Comparison of ENCODE assay signal across 20 cellular contexts in the genomic region with DNA sequence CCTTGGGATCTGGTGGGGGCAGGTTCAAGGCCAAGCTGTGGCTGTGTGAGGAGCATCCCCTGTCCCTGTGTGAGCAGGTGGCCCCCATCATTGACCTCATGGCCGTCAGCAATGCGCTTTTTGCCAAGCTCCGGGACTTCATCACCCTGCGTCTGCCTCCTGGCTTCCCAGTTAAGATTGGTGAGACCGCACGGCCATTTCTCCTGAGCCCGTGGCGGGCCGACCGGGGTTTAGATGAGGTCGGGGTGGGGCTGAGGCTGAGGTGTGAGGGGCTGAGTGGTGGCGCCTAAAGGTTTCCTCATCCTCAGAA. TPM values are rescaled to one million over a fixed set of nuclear protein-coding genes. Genes with fewer than 3 reads are reported as not detected.
DNase-seq lines count a peak whose midpoint lies in the region; ATAC-seq, FAIRE-seq and TF ChIP-seq lines count a peak whose summit lies in the region.
"Had no signal": no experiment of that assay in that cellular context is flagged by ENCODE, and none has a peak within 500 bp of the region (broad histone marks: within the 10 kb centered on the region; RNA-seq: fewer than 3 reads in every experiment).

No MANE protein-coding gene starts in this region.

- H3K4me1 ChIP-seq in HepG2 (ENCODE audit: insufficient read depth, low read length), result peaks cover 44% of the 10 kb centered on the region
- peaks cover 0 to 28% (median 12%) of the 10 kb centered on the region in 4 donors for H3K4me1 ChIP-seq in right lobe of liver
- peaks cover 47% of the 10 kb centered on the region for H3K4me1 ChIP-seq in psoas muscle
- H3K4me1 ChIP-seq in HAP-1, result no peaks in the 10 kb centered on the region

- H3K4me1 Mint-ChIP-seq in chondrocyte (ENCODE audit: low read depth) (peaks cover 15% of the 10 kb centered on the region), glutamatergic neuron (ENCODE audit: low read depth, unreplicated experiment) (peaks cover 6% of the 10 kb centered on the region)

- H3K27me3 ChIP-seq in HepG2 (ENCODE audit: control insufficient read depth in 1 of 2, insufficient read depth in 2 of 2, low read length in 2 of 2) (peaks cover 6 to 33% of the 10 kb centered on the region in 2 experiments), right lobe of liver (peaks cover 0 to 16% of the 10 kb centered on the region in 2 donors), psoas muscle (ENCODE audit: insufficient read depth in 3 of 3, low read length in 2 of 3) (no peaks in the 10 kb centered on the region), HAP-1 (ENCODE audit: low read depth) (no peaks in the 10 kb centered on the region)

- H3K36me3 ChIP-seq in HepG2 (replicated peaks in 1 of 2; ENCODE audit: control insufficient read depth in 1 of 2, insufficient read depth in 2 of 2, low read length in 2 of 2) (no peaks in the 10 kb centered on the region), right lobe of liver (no peaks in the 10 kb centered on the region), psoas muscle (ENCODE audit: insufficient read depth in 1 of 2, low read depth in 1 of 2) (peaks cover 0 to 17% of the 10 kb centered on the region in 2 donors), HAP-1 (replicated peaks) (peaks cover 3% of the 10 kb centered on the region; the same call in 1 of the 2 replicates)

- H3K27ac Mint-ChIP-seq in chondrocyte (ENCODE audit: unreplicated experiment), result no peak overlapping the region
- H3K27ac Mint-ChIP-seq in glutamatergic neuron (ENCODE audit: unreplicated experiment), result no peak overlapping the region
- H3K27ac Mint-ChIP-seq: B cell; CD8-positive, alpha-beta memory T cell had no signal

- TF ChIP-seq EP300 in HepG2 (IDR thresholded peaks at IDR 0.05; ENCODE audit: low read depth in 2 of 2, low read length in 2 of 2) (no peak), HepG2 (CRISPR knock-in tag; IDR thresholded peaks at IDR 0.05; ENCODE audit: borderline replicate concordance) (no peak)

- no TSS peak for BruUV-seq in HepG2 (replicated peaks; lab: Mats Ljungman, UMichigan)

- 84% methylated on average over 12 of the region's 12 CpGs for WGBS in HepG2 (ENCODE audit: low lambda C conversion rate)
- WGBS in right lobe of liver (ENCODE audit: insufficient coverage, low coverage, low lambda C conversion rate, missing lambda C conversion rate), result 60% methylated on average over 1 of the region's 12 CpGs
- 91 to 98% (median 91%) methylated on average over 6 to 12 of the region's 12 CpGs for WGBS in psoas muscle, 3 donors

- no peak overlapping the region for H3K27ac ChIP-seq in HepG2 (ENCODE audit: extremely low read length, insufficient read depth, low read length)
- no peak overlapping the region for H3K27ac ChIP-seq in right lobe of liver
- H3K27ac ChIP-seq in psoas muscle, result peak overlapping the region; percentile 69
- H3K27ac ChIP-seq: BLaER1 treated with 17β-estradiol and CSF1 and Interleukin-3, amounts not matched to agents 10 nM and 100 nM; HL-60 had no signal

- no peak for FAIRE-seq in HepG2 (lab: Jason Lieb, UNC)
- FAIRE-seq: GM12878 had no signal

- H3K9me3 ChIP-seq in HepG2 (ENCODE audit: low read length), result no peaks in the 10 kb centered on the region
- no peaks in the 10 kb centered on the region for H3K9me3 ChIP-seq in right lobe of liver
- H3K9me3 ChIP-seq in psoas muscle, result no peaks in the 10 kb centered on the region
- no peaks in the 10 kb centered on the region for H3K9me3 ChIP-seq in HAP-1

- no peak for TF ChIP-seq RAD21 in HepG2 (CRISPR knock-in tag; IDR thresholded peaks at IDR 0.05)

- H3K9me3 Mint-ChIP-seq in chondrocyte (ENCODE audit: low read depth), result no peaks in the 10 kb centered on the region
- H3K9me3 Mint-ChIP-seq in glutamatergic neuron (ENCODE audit: unreplicated experiment), result peaks cover 10% of the 10 kb centered on the region
- H3K9me3 Mint-ChIP-seq: CD8-positive, alpha-beta memory T cell had no signal

- in situ Hi-C loops in HepG2 (cut with HindIII; ENCODE audit: extremely low pct_ligation_motif_present, low pct_unique_long_range_greater_than_20kb) (no loop called here), HAP-1 (cut with MboI; ENCODE audit: low sequenced_read_pairs) (loop anchor here (25.0 kb wide), 1 partner anchor 325 kb away; a partner anchor contains a TSS)

- H3K79me2 ChIP-seq in HepG2 (ENCODE audit: insufficient read depth, low read length), result no peaks in the 10 kb centered on the region

- POLR2A ChIA-PET in HepG2 (lab: Yijun Ruan, JAX), result no interaction called here

- peaks cover under 1% of the 10 kb centered on the region for H3K27me3 Mint-ChIP-seq in chondrocyte (ENCODE audit: low read depth)
- peaks cover 16% of the 10 kb centered on the region for H3K27me3 Mint-ChIP-seq in glutamatergic neuron (ENCODE audit: unreplicated experiment)
- H3K27me3 Mint-ChIP-seq: CD8-positive, alpha-beta memory T cell had no signal

- CTCF ChIA-PET in HepG2 (lab: Yijun Ruan, JAX; ENCODE audit: low intra/inter-chr PET ratio, low total read pairs), result no interaction called here

- H3K4me3 Mint-ChIP-seq in chondrocyte (ENCODE audit: unreplicated experiment), result no peak overlapping the region
- no peak overlapping the region for H3K4me3 Mint-ChIP-seq in glutamatergic neuron (ENCODE audit: unreplicated experiment)

- TF ChIP-seq CTCF in HepG2 (CRISPR knock-in tag; IDR thresholded peaks at IDR 0.05), result no peak
- TF ChIP-seq CTCF in right lobe of liver (IDR thresholded peaks at IDR 0.05), result no peak
- TF ChIP-seq CTCF in chondrocyte (IDR thresholded peaks at IDR 0.05), result no peak
- no peak for TF ChIP-seq CTCF in psoas muscle (IDR thresholded peaks at IDR 0.05)
- no peak for TF ChIP-seq CTCF in glutamatergic neuron (IDR thresholded peaks at IDR 0.05; ENCODE audit: partially characterized antibody, unreplicated experiment)

- no peak for TF ChIP-seq POLR2A in HepG2 (IDR thresholded peaks at IDR 0.05; ENCODE audit: insufficient read depth in 1 of 2, low read depth in 2 of 2, low read length in 2 of 2)
- TF ChIP-seq POLR2A in right lobe of liver (IDR thresholded peaks at IDR 0.05), result no peak

- no peak for ATAC-seq in HepG2
- ATAC-seq in right lobe of liver, result no peak
- ATAC-seq in psoas muscle, result no peak
- ATAC-seq in HG03571 (IDR thresholded peaks at IDR 0.05; ENCODE audit: unreplicated experiment), result no peak
- ATAC-seq: GM12878 had no signal

- H4K20me1 ChIP-seq in HepG2 (ENCODE audit: insufficient read depth, low read length), result no peaks in the 10 kb centered on the region

- H2AFZ ChIP-seq in HepG2 (ENCODE audit: low read length), result no peak overlapping the region

- H3K9ac ChIP-seq in HepG2 (ENCODE audit: insufficient read depth, low read depth, low read length), result no peak overlapping the region
- H3K9ac ChIP-seq: BLaER1 treated with 17β-estradiol and CSF1 and Interleukin-3, amounts not matched to agents 10 nM and 100 nM had no signal

- no peaks in the 10 kb centered on the region for H3K36me3 Mint-ChIP-seq in chondrocyte (ENCODE audit: low read depth)
- peaks cover 6% of the 10 kb centered on the region for H3K36me3 Mint-ChIP-seq in glutamatergic neuron (ENCODE audit: unreplicated experiment)
- H3K36me3 Mint-ChIP-seq: CD8-positive, alpha-beta memory T cell had no signal

- intact Hi-C loops in HepG2 (cut with micrococcal nuclease; ENCODE audit: unreplicated experiment), result no loop called here
- intact Hi-C loops in right lobe of liver (cut with DNase I), result no loop called here
- intact Hi-C loops in psoas muscle (cut with DNase I), result no loop called here

- H3K4me3 ChIP-seq in HepG2 (replicated peaks in 1 of 3; ENCODE audit: insufficient read depth in 1 of 3, low read depth in 2 of 3, low read length in 3 of 3), result no peak overlapping the region
- no peak overlapping the region for H3K4me3 ChIP-seq in right lobe of liver
- H3K4me3 ChIP-seq in psoas muscle, result no peak overlapping the region
- H3K4me3 ChIP-seq in HAP-1, result no peak overlapping the region
- H3K4me3 ChIP-seq: BLaER1 treated with 17β-estradiol and CSF1 and Interleukin-3, amounts not matched to agents 10 nM and 100 nM; GM12878 had no signal

- no peak overlapping the region for H3K4me2 ChIP-seq in HepG2 (ENCODE audit: low read depth, low read length)

- DNase-seq in HepG2 (ENCODE audit: low spot score) (no peak), right lobe of liver (no peak), chondrocyte (ENCODE audit: low spot score) (peak; percentile 83), psoas muscle (no peak), glutamatergic neuron (no peak), HAP-1 (ENCODE audit: low spot score in 2 of 2) (no peak)
- DNase-seq: 8988T; CD8-positive, alpha-beta memory T cell; COR-L47; DMS 273 treated with DMSO at 0.1 percent for 48 hours; DMS53; DND-41; EL; GOT3; IMR-90 had no signal

RNA-seq across cellular contexts. Expression of a gene that starts 10.7 kb away (rescaled TPM):
- total RNA-seq in HepG2 (2016; rRNA removed; fragmentation: Illumina TruSeq; extraction: Trizol), result 0.42 TPM in 1 of 2 replicates, not detected in the other
- 0.10 TPM in 1 of 2 replicates, not detected in the other for total RNA-seq in HepG2 (2016; cell fraction: cytosol; rRNA removed; fragmentation: Illumina TruSeq; extraction: Trizol; ENCODE audit: low read depth)
- 0.15 and 0.39 TPM in 2 replicates for total RNA-seq in HepG2 (2016; cell fraction: insoluble cytoplasmic fraction; rRNA removed; fragmentation: Illumina TruSeq; extraction: Trizol)
- total RNA-seq in HepG2 (2016; cell fraction: membrane; rRNA removed; fragmentation: Illumina TruSeq; extraction: Trizol), result 0.14 TPM in 1 of 2 replicates, not detected in the other
- 0.38 and 0.71 TPM in 2 replicates for total RNA-seq in HepG2 (2016; cell fraction: nucleus; rRNA removed; fragmentation: Illumina TruSeq; extraction: Trizol)
- polyA plus RNA-seq in HepG2 (2011; rRNA removed), result 0.82 and 1.2 TPM in 2 replicates
- polyA plus RNA-seq in HepG2 (2011; cell fraction: cytosol; rRNA removed), result 0.20 and 0.22 TPM in 2 replicates
- 10.2 and 12.8 TPM in 2 replicates for polyA plus RNA-seq in HepG2 (2011; cell fraction: nucleus; rRNA removed)
- 0.16 and 0.25 TPM in 2 replicates for polyA plus RNA-seq in HepG2 (2012)
- polyA plus RNA-seq in HepG2 (2016; cell fraction: cytosol; fragmentation: Illumina TruSeq; extraction: Trizol; ENCODE audit: low read depth), result 0.12 TPM in 1 of 2 replicates, not detected in the other
- polyA plus RNA-seq in HepG2 (2016; cell fraction: insoluble cytoplasmic fraction; fragmentation: Illumina TruSeq; extraction: Trizol; ENCODE audit: low read depth), result 0.20 TPM in 1 of 2 replicates, not detected in the other
- not detected in 2 replicates for polyA plus RNA-seq in HepG2 (2016; cell fraction: membrane; fragmentation: Illumina TruSeq; extraction: Trizol; ENCODE audit: low read depth)
- 0.96 and 2.4 TPM in 2 replicates for polyA plus RNA-seq in HepG2 (2016; cell fraction: nucleus; fragmentation: Illumina TruSeq; extraction: Trizol; ENCODE audit: insufficient read depth, low read depth)
- 4.6 TPM in 1 of 2 replicates, not detected in the other for polyA minus RNA-seq in HepG2 (2011; rRNA and poly(A)+ RNA removed; ENCODE audit: low replicate concordance)
- polyA minus RNA-seq in HepG2 (2011; cell fraction: cytosol; rRNA and poly(A)+ RNA removed), result not detected in 2 replicates
- 0.50 and 0.52 TPM in 2 replicates for polyA minus RNA-seq in HepG2 (2011; cell fraction: nucleus; rRNA and poly(A)+ RNA removed)
- 1 to 10 TPM in 2 of 6 experiments, under 1 TPM in 4; 0.37 to 5.1 (median 0.81) TPM for total RNA-seq in right lobe of liver
- total RNA-seq in chondrocyte, result 6.7 to 7.6 TPM (median 7.2 TPM) in 3 replicates
- total RNA-seq in psoas muscle, result 100 to 1,000 TPM; 478 to 710 (median 557) TPM
- polyA plus RNA-seq in psoas muscle, result 100 to 1,000 TPM; 182 to 495 (median 236) TPM
- total RNA-seq in glutamatergic neuron (ENCODE audit: unreplicated experiment), result 1.4 TPM

RNA-seq across cellular contexts. Expression of a gene that starts 19.1 kb away (rescaled TPM):
- total RNA-seq in HepG2 (2016; rRNA removed; fragmentation: Illumina TruSeq; extraction: Trizol), result 1.6 and 1.7 TPM in 2 replicates
- 0.71 and 0.79 TPM in 2 replicates for total RNA-seq in HepG2 (2016; cell fraction: cytosol; rRNA removed; fragmentation: Illumina TruSeq; extraction: Trizol; ENCODE audit: low read depth)
- total RNA-seq in HepG2 (2016; cell fraction: insoluble cytoplasmic fraction; rRNA removed; fragmentation: Illumina TruSeq; extraction: Trizol), result 0.76 and 1.6 TPM in 2 replicates
- 1.5 and 1.9 TPM in 2 replicates for total RNA-seq in HepG2 (2016; cell fraction: membrane; rRNA removed; fragmentation: Illumina TruSeq; extraction: Trizol)
- total RNA-seq in HepG2 (2016; cell fraction: nucleus; rRNA removed; fragmentation: Illumina TruSeq; extraction: Trizol), result 2.0 and 2.4 TPM in 2 replicates
- 1.8 and 2.2 TPM in 2 replicates for polyA plus RNA-seq in HepG2 (2011; rRNA removed)
- polyA plus RNA-seq in HepG2 (2011; cell fraction: cytosol; rRNA removed), result 0.83 and 1.4 TPM in 2 replicates
- polyA plus RNA-seq in HepG2 (2011; cell fraction: nucleus; rRNA removed), result 9.9 and 14.7 TPM in 2 replicates
- 1.2 and 2.1 TPM in 2 replicates for polyA plus RNA-seq in HepG2 (2012)
- polyA plus RNA-seq in HepG2 (2016; cell fraction: cytosol; fragmentation: Illumina TruSeq; extraction: Trizol; ENCODE audit: low read depth), result 0.67 and 0.84 TPM in 2 replicates
- polyA plus RNA-seq in HepG2 (2016; cell fraction: insoluble cytoplasmic fraction; fragmentation: Illumina TruSeq; extraction: Trizol; ENCODE audit: low read depth), result 1.7 and 2.2 TPM in 2 replicates
- 1.7 and 1.9 TPM in 2 replicates for polyA plus RNA-seq in HepG2 (2016; cell fraction: membrane; fragmentation: Illumina TruSeq; extraction: Trizol; ENCODE audit: low read depth)
- polyA plus RNA-seq in HepG2 (2016; cell fraction: nucleus; fragmentation: Illumina TruSeq; extraction: Trizol; ENCODE audit: insufficient read depth, low read depth), result 6.1 and 8.4 TPM in 2 replicates
- 3.0 and 21.2 TPM in 2 replicates for polyA minus RNA-seq in HepG2 (2011; rRNA and poly(A)+ RNA removed; ENCODE audit: low replicate concordance)
- 1.5 and 1.8 TPM in 2 replicates for polyA minus RNA-seq in HepG2 (2011; cell fraction: cytosol; rRNA and poly(A)+ RNA removed)
- polyA minus RNA-seq in HepG2 (2011; cell fraction: nucleus; rRNA and poly(A)+ RNA removed), result 0.75 and 1.8 TPM in 2 replicates
- total RNA-seq in right lobe of liver, result 1 to 10 TPM in 1 of 6 experiments, under 1 TPM in 5; 0.37 to 1.6 (median 0.88) TPM
- 21.6 to 27.1 TPM (median 24.5 TPM) in 3 replicates for total RNA-seq in chondrocyte
- 10 to 100 TPM in 1 of 4 donors, 1 to 10 TPM in 3; 6.4 to 14.8 (median 6.8) TPM for total RNA-seq in psoas muscle
- polyA plus RNA-seq in psoas muscle, result 10 to 100 TPM in 1 of 3 donors, 1 to 10 TPM in 2; 5.4 to 10.7 (median 9.7) TPM
- total RNA-seq in glutamatergic neuron (ENCODE audit: unreplicated experiment), result 123 TPM

RNA-seq across cellular contexts. Expression of a gene that starts 22.6 kb away (rescaled TPM):
- total RNA-seq in HepG2 (2016; rRNA removed; fragmentation: Illumina TruSeq; extraction: Trizol) (12.9 and 14.2 TPM in 2 replicates), right lobe of liver (10 to 100 TPM in 2 of 6 experiments, 1 to 10 TPM in 4; 7.1 to 15.9 (median 8.7) TPM), chondrocyte (32.1 to 37.7 TPM (median 35.7 TPM) in 3 replicates), psoas muscle (10 to 100 TPM; 26.4 to 39.4 (median 31.5) TPM), glutamatergic neuron (ENCODE audit: unreplicated experiment) (46.7 TPM)
- 6.7 and 9.1 TPM in 2 replicates for total RNA-seq in HepG2 (2016; cell fraction: cytosol; rRNA removed; fragmentation: Illumina TruSeq; extraction: Trizol; ENCODE audit: low read depth)
- 11.3 and 13.5 TPM in 2 replicates for total RNA-seq in HepG2 (2016; cell fraction: insoluble cytoplasmic fraction; rRNA removed; fragmentation: Illumina TruSeq; extraction: Trizol)
- 23.5 and 27.1 TPM in 2 replicates for total RNA-seq in HepG2 (2016; cell fraction: membrane; rRNA removed; fragmentation: Illumina TruSeq; extraction: Trizol)
- total RNA-seq in HepG2 (2016; cell fraction: nucleus; rRNA removed; fragmentation: Illumina TruSeq; extraction: Trizol), result 11.7 and 17.3 TPM in 2 replicates
- polyA plus RNA-seq in HepG2 (2011; rRNA removed) (30.8 and 31.5 TPM in 2 replicates), psoas muscle (10 to 100 TPM; 24.3 to 46.0 (median 35.2) TPM)
- polyA plus RNA-seq in HepG2 (2011; cell fraction: cytosol; rRNA removed), result 17.1 and 24.2 TPM in 2 replicates
- polyA plus RNA-seq in HepG2 (2011; cell fraction: nucleus; rRNA removed), result 56.8 and 69.2 TPM in 2 replicates
- polyA plus RNA-seq in HepG2 (2012), result 15.9 and 22.4 TPM in 2 replicates
- 12.0 and 13.0 TPM in 2 replicates for polyA plus RNA-seq in HepG2 (2016; cell fraction: cytosol; fragmentation: Illumina TruSeq; extraction: Trizol; ENCODE audit: low read depth)
- polyA plus RNA-seq in HepG2 (2016; cell fraction: insoluble cytoplasmic fraction; fragmentation: Illumina TruSeq; extraction: Trizol; ENCODE audit: low read depth), result 17.0 and 22.9 TPM in 2 replicates
- polyA plus RNA-seq in HepG2 (2016; cell fraction: membrane; fragmentation: Illumina TruSeq; extraction: Trizol; ENCODE audit: low read depth), result 26.3 and 34.9 TPM in 2 replicates
- polyA plus RNA-seq in HepG2 (2016; cell fraction: nucleus; fragmentation: Illumina TruSeq; extraction: Trizol; ENCODE audit: insufficient read depth, low read depth), result 31.9 and 33.9 TPM in 2 replicates
- 51.4 and 110 TPM in 2 replicates for polyA minus RNA-seq in HepG2 (2011; rRNA and poly(A)+ RNA removed; ENCODE audit: low replicate concordance)
- polyA minus RNA-seq in HepG2 (2011; cell fraction: cytosol; rRNA and poly(A)+ RNA removed), result 17.5 and 20.2 TPM in 2 replicates
- 22.8 and 25.5 TPM in 2 replicates for polyA minus RNA-seq in HepG2 (2011; cell fraction: nucleus; rRNA and poly(A)+ RNA removed)

RNA-seq across cellular contexts. Expression of a gene that starts 43.5 kb away (rescaled TPM):
- total RNA-seq in HepG2 (2016; rRNA removed; fragmentation: Illumina TruSeq; extraction: Trizol), result 9.9 and 25.7 TPM in 2 replicates
- 17.6 and 23.7 TPM in 2 replicates for total RNA-seq in HepG2 (2016; cell fraction: cytosol; rRNA removed; fragmentation: Illumina TruSeq; extraction: Trizol; ENCODE audit: low read depth)
- total RNA-seq in HepG2 (2016; cell fraction: insoluble cytoplasmic fraction; rRNA removed; fragmentation: Illumina TruSeq; extraction: Trizol), result 9.5 and 27.0 TPM in 2 replicates
- 15.6 and 16.0 TPM in 2 replicates for total RNA-seq in HepG2 (2016; cell fraction: membrane; rRNA removed; fragmentation: Illumina TruSeq; extraction: Trizol)
- total RNA-seq in HepG2 (2016; cell fraction: nucleus; rRNA removed; fragmentation: Illumina TruSeq; extraction: Trizol), result 23.1 and 26.1 TPM in 2 replicates
- 16.9 and 29.2 TPM in 2 replicates for polyA plus RNA-seq in HepG2 (2011; rRNA removed)
- polyA plus RNA-seq in HepG2 (2011; cell fraction: cytosol; rRNA removed), result 15.5 and 31.8 TPM in 2 replicates
- 136 and 174 TPM in 2 replicates for polyA plus RNA-seq in HepG2 (2011; cell fraction: nucleus; rRNA removed)
- polyA plus RNA-seq in HepG2 (2012), result 12.7 and 18.1 TPM in 2 replicates
- polyA plus RNA-seq in HepG2 (2016; cell fraction: cytosol; fragmentation: Illumina TruSeq; extraction: Trizol; ENCODE audit: low read depth), result 9.2 and 10.2 TPM in 2 replicates
- 8.5 and 9.5 TPM in 2 replicates for polyA plus RNA-seq in HepG2 (2016; cell fraction: insoluble cytoplasmic fraction; fragmentation: Illumina TruSeq; extraction: Trizol; ENCODE audit: low read depth)
- 10.4 and 10.9 TPM in 2 replicates for polyA plus RNA-seq in HepG2 (2016; cell fraction: membrane; fragmentation: Illumina TruSeq; extraction: Trizol; ENCODE audit: low read depth)
- 51.8 and 59.8 TPM in 2 replicates for polyA plus RNA-seq in HepG2 (2016; cell fraction: nucleus; fragmentation: Illumina TruSeq; extraction: Trizol; ENCODE audit: insufficient read depth, low read depth)
- polyA minus RNA-seq in HepG2 (2011; rRNA and poly(A)+ RNA removed; ENCODE audit: low replicate concordance), result 25.1 and 43.5 TPM in 2 replicates
- 18.8 and 20.0 TPM in 2 replicates for polyA minus RNA-seq in HepG2 (2011; cell fraction: cytosol; rRNA and poly(A)+ RNA removed)
- 16.1 and 22.5 TPM in 2 replicates for polyA minus RNA-seq in HepG2 (2011; cell fraction: nucleus; rRNA and poly(A)+ RNA removed)
- 10 to 100 TPM; 16.8 to 52.4 (median 38.4) TPM for total RNA-seq in right lobe of liver
- total RNA-seq in chondrocyte, result 44.6 to 49.8 TPM (median 48.3 TPM) in 3 replicates
- total RNA-seq in psoas muscle, result 10 to 100 TPM; 13.3 to 20.9 (median 17.7) TPM
- 10 to 100 TPM; 30.6 to 46.1 (median 42.6) TPM for polyA plus RNA-seq in psoas muscle
- 14.3 TPM for total RNA-seq in glutamatergic neuron (ENCODE audit: unreplicated experiment)

RNA-seq across cellular contexts. Expression of a gene that starts 45.2 kb away (rescaled TPM):
- total RNA-seq in HepG2 (2016; rRNA removed; fragmentation: Illumina TruSeq; extraction: Trizol) (4.8 and 7.7 TPM in 2 replicates), right lobe of liver (10 to 100 TPM in 5 of 6 experiments, 1 to 10 TPM in 1; 7.8 to 27.1 (median 13.7) TPM), chondrocyte (10.2 to 16.7 TPM (median 11.7 TPM) in 3 replicates), psoas muscle (1 to 10 TPM; 2.3 to 2.8 (median 2.5) TPM), glutamatergic neuron (ENCODE audit: unreplicated experiment) (2.5 TPM)
- total RNA-seq in HepG2 (2016; cell fraction: cytosol; rRNA removed; fragmentation: Illumina TruSeq; extraction: Trizol; ENCODE audit: low read depth), result 0.44 and 0.91 TPM in 2 replicates
- 5.0 and 7.3 TPM in 2 replicates for total RNA-seq in HepG2 (2016; cell fraction: insoluble cytoplasmic fraction; rRNA removed; fragmentation: Illumina TruSeq; extraction: Trizol)
- 3.2 and 3.6 TPM in 2 replicates for total RNA-seq in HepG2 (2016; cell fraction: membrane; rRNA removed; fragmentation: Illumina TruSeq; extraction: Trizol)
- 6.6 and 6.7 TPM in 2 replicates for total RNA-seq in HepG2 (2016; cell fraction: nucleus; rRNA removed; fragmentation: Illumina TruSeq; extraction: Trizol)
- polyA plus RNA-seq in HepG2 (2011; rRNA removed) (2.4 and 2.9 TPM in 2 replicates), psoas muscle (1 to 10 TPM; 1.6 to 7.9 (median 3.1) TPM)
- polyA plus RNA-seq in HepG2 (2011; cell fraction: cytosol; rRNA removed), result 2.6 and 2.7 TPM in 2 replicates
- polyA plus RNA-seq in HepG2 (2011; cell fraction: nucleus; rRNA removed), result 2.3 and 2.7 TPM in 2 replicates
- 2.3 and 2.8 TPM in 2 replicates for polyA plus RNA-seq in HepG2 (2012)
- 0.60 and 0.61 TPM in 2 replicates for polyA plus RNA-seq in HepG2 (2016; cell fraction: cytosol; fragmentation: Illumina TruSeq; extraction: Trizol; ENCODE audit: low read depth)
- 4.7 and 5.2 TPM in 2 replicates for polyA plus RNA-seq in HepG2 (2016; cell fraction: insoluble cytoplasmic fraction; fragmentation: Illumina TruSeq; extraction: Trizol; ENCODE audit: low read depth)
- polyA plus RNA-seq in HepG2 (2016; cell fraction: membrane; fragmentation: Illumina TruSeq; extraction: Trizol; ENCODE audit: low read depth), result 1.9 and 2.1 TPM in 2 replicates
- polyA plus RNA-seq in HepG2 (2016; cell fraction: nucleus; fragmentation: Illumina TruSeq; extraction: Trizol; ENCODE audit: insufficient read depth, low read depth), result 8.6 and 9.0 TPM in 2 replicates
- polyA minus RNA-seq in HepG2 (2011; rRNA and poly(A)+ RNA removed; ENCODE audit: low replicate concordance), result 9.2 and 15.6 TPM in 2 replicates
- 2.6 and 3.4 TPM in 2 replicates for polyA minus RNA-seq in HepG2 (2011; cell fraction: cytosol; rRNA and poly(A)+ RNA removed)
- polyA minus RNA-seq in HepG2 (2011; cell fraction: nucleus; rRNA and poly(A)+ RNA removed), result 3.6 and 5.5 TPM in 2 replicates

Comparison
In these comparisons a context has a peak if more than half of its experiments do, and no peak if none do; other contexts are left out.
1. RNA of a gene that starts 10.7 kb away (total RNA-seq): 478 to 710 TPM in psoas muscle; 6.7 to 7.6 TPM in chondrocyte, 1.4 TPM in glutamatergic neuron (single experiment), 0.37 to 5.1 TPM in right lobe of liver and 0.10 to 0.71 TPM in HepG2; every median in the first group is over 10 times any median in the second.